In the genomic region with DNA sequence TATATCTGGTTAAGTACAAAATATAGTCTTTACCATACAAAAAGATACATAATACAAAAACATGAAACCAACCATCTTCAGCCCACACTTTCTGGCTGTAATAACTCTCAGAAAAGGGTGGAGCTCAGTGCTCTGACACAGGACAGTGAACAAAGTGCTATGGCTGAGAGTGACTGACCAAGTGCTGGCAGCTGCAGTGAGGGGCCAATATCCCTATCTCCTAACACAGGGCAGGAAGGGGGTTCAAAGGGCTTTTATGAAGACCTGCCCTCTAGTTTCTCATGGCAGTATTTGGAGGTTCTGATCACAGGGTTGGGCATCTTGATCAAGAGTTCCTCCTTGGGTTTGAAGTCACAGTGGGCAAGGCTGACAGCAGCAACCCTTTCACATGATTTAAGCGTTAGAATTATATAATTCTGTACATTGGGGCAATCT, we compare ENCODE assay signal across 9 cellular contexts. TPM values are rescaled to one million over a fixed set of nuclear protein-coding genes. Genes with fewer than 3 reads are reported as not detected.
DNase-seq lines count a peak whose midpoint lies in the region; ATAC-seq and TF ChIP-seq lines count a peak whose summit lies in the region.
"Had no signal": no experiment of that assay in that cellular context is flagged by ENCODE, and none has a peak within 500 bp of the region (broad histone marks: within the 10 kb centered on the region; RNA-seq: fewer than 3 reads in every experiment).

No MANE protein-coding gene starts in this region.

- WGBS in esophagus, 2 donors, result 52 to 59% methylated on average over 1 of the region's 1 CpG

- POLR2A ChIA-PET in CD4-positive, alpha-beta memory T cell (lab: Charles Lee; ENCODE audit: partially characterized antibody), result interaction anchor here (1.0 to 29.8 kb wide), 9 partner anchors 5 to 138 kb away, joined by 3 to 1967 read pairs (median 25); a partner anchor contains a TSS

- H3K9me3 Mint-ChIP-seq in CD4-positive, alpha-beta memory T cell, result peaks cover 0 to 19% (median 3%) of the 10 kb centered on the region in 8 donors
- no peaks in the 10 kb centered on the region for H3K9me3 Mint-ChIP-seq in osteocyte (ENCODE audit: unreplicated experiment)

- TF ChIP-seq CTCF in osteocyte (IDR thresholded peaks at IDR 0.05), result no peak

- H3K4me3 Mint-ChIP-seq in CD4-positive, alpha-beta memory T cell, result peak overlapping the region; percentile 96 to 99 (median 98)
- H3K4me3 Mint-ChIP-seq in T-helper 17 cell (peak overlapping the region; percentile 99), osteocyte (ENCODE audit: unreplicated experiment) (peak overlapping the region; percentile 94)

- intact Hi-C loops in CD4-positive, alpha-beta memory T cell (cut with micrococcal nuclease), result no loop called here

- DNase-seq in CD4-positive, alpha-beta memory T cell, result no peak
- DNase-seq in T-helper 17 cell (no peak), osteocyte (ENCODE audit: extremely low spot score, unreplicated experiment) (no peak), NCI-H146 (lab: John Stamatoyannopoulos, UW) (no peak), NK-92 (lab: John Stamatoyannopoulos, UW; ENCODE audit: unreplicated experiment) (no peak), NCI-H748 treated with DMSO at 0.1 percent for 48 hours (lab: John Stamatoyannopoulos, UW) (no peak)
- DNase-seq: effector CD8-positive, alpha-beta T cell had no signal

- peaks cover 37% of the 10 kb centered on the region for H3K36me3 ChIP-seq in CD4-positive, alpha-beta memory T cell (ENCODE audit: insufficient read depth, low read length)
- peaks cover 11 to 13% of the 10 kb centered on the region in 2 donors for H3K36me3 ChIP-seq in esophagus (ENCODE audit: control insufficient read depth in 2 of 2, insufficient read depth in 2 of 2, low read length in 1 of 2)

- no peaks in the 10 kb centered on the region for H3K27me3 ChIP-seq in CD4-positive, alpha-beta memory T cell (ENCODE audit: insufficient read depth, low read length)
- no peaks in the 10 kb centered on the region for H3K27me3 ChIP-seq in esophagus (ENCODE audit: control insufficient read depth in 1 of 2, insufficient read depth in 2 of 2, low read length in 2 of 2)

- no peaks in the 10 kb centered on the region for H3K9me3 ChIP-seq in CD4-positive, alpha-beta memory T cell (ENCODE audit: control insufficient read depth in 1 of 2, low read length in 2 of 2)
- H3K9me3 ChIP-seq in T-helper 17 cell (ENCODE audit: control insufficient read depth, low read length, poor library complexity, severe bottlenecking) (no peaks in the 10 kb centered on the region), esophagus (ENCODE audit: control insufficient read depth in 2 of 2, insufficient read depth in 1 of 2, low read depth in 1 of 2, low read length in 1 of 2) (no peaks in the 10 kb centered on the region)

- ATAC-seq in T-helper 17 cell, result no peak
- no peak for ATAC-seq in GM21786 (IDR thresholded peaks at IDR 0.05; ENCODE audit: unreplicated experiment)

- peaks cover 34 to 81% (median 46%) of the 10 kb centered on the region in 4 donors for H3K4me1 Mint-ChIP-seq in CD4-positive, alpha-beta memory T cell
- H3K4me1 Mint-ChIP-seq in T-helper 17 cell (peaks cover 59% of the 10 kb centered on the region), osteocyte (ENCODE audit: unreplicated experiment) (peaks cover 55% of the 10 kb centered on the region)

- CTCF ChIA-PET in CD4-positive, alpha-beta memory T cell (lab: Charles Lee; ENCODE audit: partially characterized antibody), result interaction anchor here (1.2 to 16.1 kb wide), 3 partner anchors 9 to 15 kb away, joined by 3 to 224 read pairs (median 168); no protein-coding TSS in a partner anchor

- H3K27ac Mint-ChIP-seq in CD4-positive, alpha-beta memory T cell, result peak overlapping the region in 6 of 7 donors; percentile 55 to 96 (median 85)
- H3K27ac Mint-ChIP-seq in T-helper 17 cell, result peak overlapping the region; percentile 97
- H3K27ac Mint-ChIP-seq in osteocyte (ENCODE audit: unreplicated experiment), result peak overlapping the region; percentile 75

- H3K36me3 Mint-ChIP-seq in CD4-positive, alpha-beta memory T cell, result peaks cover 48 to 59% of the 10 kb centered on the region in 2 donors
- H3K36me3 Mint-ChIP-seq in T-helper 17 cell (ENCODE audit: low read depth) (peaks cover 25% of the 10 kb centered on the region), osteocyte (ENCODE audit: unreplicated experiment) (peaks cover 38% of the 10 kb centered on the region)

- H3K27ac ChIP-seq in CD4-positive, alpha-beta memory T cell (ENCODE audit: low read depth, low read length), result no peak overlapping the region
- H3K27ac ChIP-seq in esophagus (ENCODE audit: low read depth in 2 of 2, low read length in 1 of 2), result peak overlapping the region; percentile 74 to 76

- H3K4me3 ChIP-seq in CD4-positive, alpha-beta memory T cell (ENCODE audit: low read length in 2 of 2), result peak overlapping the region; percentile 44 to 97
- peak overlapping the region; percentile 44 to 82 for H3K4me3 ChIP-seq in esophagus (ENCODE audit: low read depth in 1 of 2, low read length in 2 of 2)

- no peaks in the 10 kb centered on the region for H3K27me3 Mint-ChIP-seq in CD4-positive, alpha-beta memory T cell
- H3K27me3 Mint-ChIP-seq in T-helper 17 cell (no peaks in the 10 kb centered on the region), osteocyte (ENCODE audit: unreplicated experiment) (no peaks in the 10 kb centered on the region)

- peaks cover 43% of the 10 kb centered on the region for H3K4me1 ChIP-seq in CD4-positive, alpha-beta memory T cell (ENCODE audit: insufficient read depth, low read length)
- peaks cover 0 to 2% of the 10 kb centered on the region in 2 donors for H3K4me1 ChIP-seq in esophagus (ENCODE audit: control insufficient read depth in 2 of 2, insufficient read depth in 2 of 2, low read length in 1 of 2)

RNA-seq across cellular contexts. Expression of a gene that starts 3.9 kb away (rescaled TPM):
- total RNA-seq in CD4-positive, alpha-beta memory T cell, result 100 to 1,000 TPM; 933 to 985 TPM
- 1,000 to 10,000 TPM; 4,275 to 4,310 TPM for polyA plus RNA-seq in CD4-positive, alpha-beta memory T cell
- total RNA-seq in T-helper 17 cell (100 to 1,000 TPM; 567 to 927 TPM), osteocyte (246 and 274 TPM in 2 replicates)
- 100 to 1,000 TPM in 1 of 2 donors, 10 to 100 TPM in 1; 77.5 to 235 TPM for polyA plus RNA-seq in esophagus

RNA-seq across cellular contexts. Expression of a gene that starts 28.0 kb away (rescaled TPM):
- total RNA-seq in CD4-positive, alpha-beta memory T cell, result 10 to 100 TPM; 36.6 to 38.3 TPM
- 100 to 1,000 TPM in 1 of 2 donors, 10 to 100 TPM in 1; 95.3 to 164 TPM for polyA plus RNA-seq in CD4-positive, alpha-beta memory T cell
- total RNA-seq in T-helper 17 cell (10 to 100 TPM; 22.2 to 24.1 TPM), osteocyte (21.7 and 22.4 TPM in 2 replicates)
- 10 to 100 TPM; 12.8 to 13.7 TPM for polyA plus RNA-seq in esophagus

RNA-seq across cellular contexts. Expression of a gene that starts 28.1 kb away (rescaled TPM):
- total RNA-seq in CD4-positive, alpha-beta memory T cell, result 1 to 10 TPM; 1.8 to 2.1 TPM
- polyA plus RNA-seq in CD4-positive, alpha-beta memory T cell, result under 1 TPM in 1 of 2 donors, not detected in 1; 0.60 TPM
- total RNA-seq in T-helper 17 cell, result 1 to 10 TPM in 1 of 2 donors, under 1 TPM in 1; 0.70 to 1.7 TPM
- under 1 TPM; 0.27 to 0.47 TPM for polyA plus RNA-seq in esophagus
- 1.1 and 1.2 TPM in 2 replicates for total RNA-seq in osteocyte

RNA-seq across cellular contexts. Expression of a gene that starts 29.0 kb away (rescaled TPM):
- total RNA-seq in CD4-positive, alpha-beta memory T cell, result not detected
- not detected for polyA plus RNA-seq in CD4-positive, alpha-beta memory T cell
- total RNA-seq in T-helper 17 cell (not detected), osteocyte (not detected in 2 replicates)
- not detected for polyA plus RNA-seq in esophagus

RNA-seq across cellular contexts. Expression of a gene that starts 34.7 kb away (rescaled TPM):
- 10 to 100 TPM; 64.5 to 66.1 TPM for total RNA-seq in CD4-positive, alpha-beta memory T cell
- polyA plus RNA-seq in CD4-positive, alpha-beta memory T cell, result 10 to 100 TPM; 35.3 to 35.7 TPM
- total RNA-seq in T-helper 17 cell (10 to 100 TPM; 36.6 to 44.1 TPM), osteocyte (52.2 and 54.0 TPM in 2 replicates)
- polyA plus RNA-seq in esophagus, result 1 to 10 TPM; 2.1 to 2.9 TPM
